9 cellular contexts compared by ENCODE assay signal in the genomic region with DNA sequence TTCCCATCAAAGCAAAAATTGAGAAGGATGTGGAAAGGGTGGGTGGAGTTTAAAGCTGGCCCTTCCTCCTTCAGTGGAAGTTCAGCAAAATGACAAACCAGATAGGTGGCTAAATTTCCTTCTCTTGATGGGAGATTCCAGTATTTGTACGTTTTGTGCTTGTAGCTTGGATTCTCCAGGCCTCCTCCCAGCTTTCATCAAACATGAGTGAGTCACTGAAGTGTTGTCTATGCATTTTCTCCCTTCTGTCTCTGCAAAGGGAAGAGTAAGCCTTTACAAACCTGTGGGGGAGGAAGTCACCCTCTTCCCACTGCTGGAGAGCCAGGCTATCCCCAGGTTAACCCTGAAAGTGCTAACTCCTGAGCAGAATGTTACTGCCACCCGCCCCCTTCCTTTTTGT. TPM values are rescaled to one million over a fixed set of nuclear protein-coding genes. Genes with fewer than 3 reads are reported as not detected.
DNase-seq lines count a peak whose midpoint lies in the region; ATAC-seq and TF ChIP-seq lines count a peak whose summit lies in the region.
"Had no signal": no experiment of that assay in that cellular context is flagged by ENCODE, and none has a peak within 500 bp of the region (broad histone marks: within the 10 kb centered on the region; RNA-seq: fewer than 3 reads in every experiment).

No MANE protein-coding gene starts in this region.

- no peak overlapping the region for H3K4me3 Mint-ChIP-seq in endothelial cell (ENCODE audit: unreplicated experiment)
- H3K4me3 Mint-ChIP-seq: activated CD8-positive, alpha-beta T cell treated with anti-CD3 and anti-CD28 coated beads, Interleukin-2, amount 10 ng/mL, durations not matched to agents 7 days and 5 days had no signal

- no peak overlapping the region for H2AFZ ChIP-seq in GM23248
- H2AFZ ChIP-seq in hepatocyte = no peak overlapping the region

- no peaks in the 10 kb centered on the region for H3K27me3 ChIP-seq in GM23248 (replicated peaks; ENCODE audit: insufficient read depth)
- no peaks in the 10 kb centered on the region for H3K27me3 ChIP-seq in hepatocyte
- H3K27me3 ChIP-seq: colonic mucosa had no signal

- no peak for ATAC-seq in GM19395 (IDR thresholded peaks at IDR 0.05; ENCODE audit: unreplicated experiment)
- ATAC-seq: activated CD8-positive, alpha-beta T cell treated with anti-CD3 and anti-CD28 coated beads, Interleukin-2, amount 10 ng/mL, durations not matched to agents 7 days and 5 days had no signal

- H3K9me2 ChIP-seq in GM23248 (ENCODE audit: insufficient read depth) = no peaks in the 10 kb centered on the region
- H3K9me2 ChIP-seq in hepatocyte (replicated peaks; ENCODE audit: insufficient read depth) = no peaks in the 10 kb centered on the region

- H3K27ac Mint-ChIP-seq in endothelial cell (ENCODE audit: unreplicated experiment) = no peak overlapping the region
- H3K27ac Mint-ChIP-seq: activated CD8-positive, alpha-beta T cell treated with anti-CD3 and anti-CD28 coated beads, Interleukin-2, amount 10 ng/mL, durations not matched to agents 7 days and 5 days had no signal

- peaks cover 24% of the 10 kb centered on the region for H3F3A ChIP-seq in GM23248 (ENCODE audit: insufficient read depth)

- peak overlapping the region; percentile 56 for H3K4me2 ChIP-seq in GM23248 (ENCODE audit: unreplicated experiment)
- H3K4me2 ChIP-seq in hepatocyte = no peak overlapping the region

- H3K27me3 Mint-ChIP-seq in endothelial cell (ENCODE audit: unreplicated experiment) = peaks cover 16% of the 10 kb centered on the region

- WGBS in GM23248 (ENCODE audit: low coverage in 1 of 2, low lambda C conversion rate in 2 of 2, missing lambda C conversion rate in 2 of 2), 2 experiments = 26% methylated on average over 2 of the region's 2 CpGs
- WGBS in hepatocyte (ENCODE audit: low lambda C conversion rate, missing lambda C conversion rate) = 47% methylated on average over 2 of the region's 2 CpGs

- H3K79me2 ChIP-seq in GM23248 (ENCODE audit: insufficient read depth) = peaks cover 97% of the 10 kb centered on the region
- peaks cover 99% of the 10 kb centered on the region for H3K79me2 ChIP-seq in hepatocyte

- peaks cover 18% of the 10 kb centered on the region for H3K36me3 Mint-ChIP-seq in endothelial cell (ENCODE audit: low read depth, unreplicated experiment)

- H3K9me3 ChIP-seq in GM23248 (ENCODE audit: low read depth) = no peaks in the 10 kb centered on the region
- no peaks in the 10 kb centered on the region for H3K9me3 ChIP-seq in hepatocyte (ENCODE audit: low read depth)
- H3K9me3 ChIP-seq: colonic mucosa had no signal

- H3K36me3 ChIP-seq in GM23248 (ENCODE audit: low read depth) (no peaks in the 10 kb centered on the region), hepatocyte (replicated peaks; ENCODE audit: insufficient read depth, low read depth) (no peaks in the 10 kb centered on the region)
- H3K36me3 ChIP-seq: colonic mucosa had no signal

- H3K4me1 ChIP-seq in GM23248 (ENCODE audit: insufficient read depth) (peaks cover 32% of the 10 kb centered on the region), hepatocyte (ENCODE audit: insufficient read depth) (peaks cover 44% of the 10 kb centered on the region)

- no peak for TF ChIP-seq CTCF in hepatocyte (IDR thresholded peaks at IDR 0.05; ENCODE audit: poor library complexity)
- no peak for TF ChIP-seq CTCF in endothelial cell (IDR thresholded peaks at IDR 0.05; ENCODE audit: unreplicated experiment)

- H3K27ac ChIP-seq in GM23248 (peak overlapping the region; percentile 70), hepatocyte (peak overlapping the region; percentile 59), substantia nigra (ENCODE audit: low read depth, low read length, poor library complexity, severe bottlenecking) (peak overlapping the region; percentile 47)
- H3K27ac ChIP-seq: colonic mucosa had no signal

- H4K20me1 ChIP-seq in GM23248 (ENCODE audit: insufficient read depth) (peaks cover 13% of the 10 kb centered on the region), hepatocyte (ENCODE audit: insufficient read depth, poor library complexity, severe bottlenecking) (peaks cover 71% of the 10 kb centered on the region)

- peaks cover 74% of the 10 kb centered on the region for H3K4me1 Mint-ChIP-seq in endothelial cell (ENCODE audit: unreplicated experiment)

- H3K9me3 Mint-ChIP-seq in endothelial cell (ENCODE audit: unreplicated experiment) = no peaks in the 10 kb centered on the region

- DNase-seq in GM23248 = peak; percentile 87
- DNase-seq in amniotic epithelial cell (ENCODE audit: low read depth) = peak; percentile 96
- DNase-seq in hepatocyte (ENCODE audit: low spot score) = peak; percentile 64
- no peak for DNase-seq in substantia nigra (lab: John Stamatoyannopoulos, UW)
- no peak for DNase-seq in cerebellar cortex (ENCODE audit: low spot score)
- DNase-seq in endothelial cell (ENCODE audit: low spot score) = no peak
- DNase-seq: activated CD8-positive, alpha-beta T cell treated with anti-CD3 and anti-CD28 coated beads, Interleukin-2, amount 10 ng/mL, durations not matched to agents 7 days and 5 days; colonic mucosa had no signal

- H3K4me3 ChIP-seq in GM23248 = no peak overlapping the region
- H3K4me3 ChIP-seq in hepatocyte = no peak overlapping the region
- H3K4me3 ChIP-seq: colonic mucosa had no signal

- H3K9ac ChIP-seq in GM23248 = peak overlapping the region; percentile 38; the same call in 1 of the 2 replicates

- in situ Hi-C loops in GM23248 (cut with MboI) = no loop called here

RNA-seq across cellular contexts. Expression of gene MARK2, which starts 6.4 kb away (rescaled TPM):
- total RNA-seq in GM23248 (2014; rRNA removed; shearing (Covaris generic)) = 14.8 and 15.8 TPM in 2 replicates
- polyA plus RNA-seq in GM23248 (2016; fragmentation: Nextera tagmentation; extraction: Ambion mirVana) (8.6 and 8.9 TPM in 2 replicates), hepatocyte (40.8 and 48.2 TPM in 2 replicates)
- total RNA-seq in hepatocyte (22.4 and 24.1 TPM in 2 replicates), endothelial cell (ENCODE audit: unreplicated experiment) (42.6 TPM)

RNA-seq across cellular contexts. Expression of gene SPINDOC, which starts 32.0 kb away (rescaled TPM):
- 10.6 and 15.3 TPM in 2 replicates for total RNA-seq in GM23248 (2014; rRNA removed; shearing (Covaris generic))
- polyA plus RNA-seq in GM23248 (2016; fragmentation: Nextera tagmentation; extraction: Ambion mirVana) = 0.30 and 0.86 TPM in 2 replicates
- total RNA-seq in hepatocyte = 24.0 and 25.2 TPM in 2 replicates
- 5.4 and 9.9 TPM in 2 replicates for polyA plus RNA-seq in hepatocyte
- 55.3 TPM for total RNA-seq in endothelial cell (ENCODE audit: unreplicated experiment)

Comparison
In these comparisons a context has a peak if more than half of its experiments do, and no peak if none do; other contexts are left out.
1. DNase-seq: peak in GM23248 (single experiment), amniotic epithelial cell (single experiment) and hepatocyte (single experiment); none in substantia nigra (0 of 49), cerebellar cortex (single experiment) and endothelial cell (single experiment).
2. Peak in every context shown above with its lines, with median percentiles within 50 percentile points of each other: H3K27ac ChIP-seq.